In the genomic region with DNA sequence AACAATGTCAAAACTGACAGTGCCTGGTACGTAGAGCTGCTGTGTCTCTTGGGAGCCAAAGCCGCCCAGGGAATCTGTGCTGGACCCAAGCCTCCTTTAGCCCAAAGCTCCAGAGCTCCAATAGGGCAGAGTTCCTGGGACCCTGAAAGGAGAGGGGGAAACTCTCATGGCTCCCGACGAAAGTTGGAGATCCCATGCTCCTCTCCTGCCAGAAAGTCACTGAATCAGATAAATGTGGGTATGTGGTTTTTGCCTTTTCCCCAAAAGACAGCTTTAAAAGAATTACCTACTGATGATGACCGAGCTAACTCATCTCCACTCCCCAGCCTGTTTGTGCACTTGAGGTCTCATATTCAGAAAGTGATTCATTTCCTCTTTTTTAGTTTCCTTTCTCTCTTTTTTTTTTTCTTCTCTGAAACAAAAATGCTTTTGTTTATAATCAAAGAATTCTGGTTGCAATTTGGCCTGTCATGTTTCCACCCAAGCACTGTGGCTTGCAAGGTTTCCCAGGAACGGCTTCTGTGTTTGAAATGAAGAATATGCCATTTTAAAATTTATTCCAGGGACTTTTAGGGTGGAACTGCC, we compare ENCODE assay signal across 8 cellular contexts. TPM values are rescaled to one million over a fixed set of nuclear protein-coding genes. Genes with fewer than 3 reads are reported as not detected.
DNase-seq lines count a peak whose midpoint lies in the region; ATAC-seq and TF ChIP-seq lines count a peak whose summit lies in the region.

No MANE protein-coding gene starts in this region.

- TF ChIP-seq CTCF in mesothelial cell of epicardium (IDR thresholded peaks at IDR 0.05; ENCODE audit: unreplicated experiment): no peak

- H3K9me3 Mint-ChIP-seq in mesothelial cell of epicardium: peaks cover 3% of the 10 kb centered on the region

- DNase-seq in ELR (ENCODE audit: low read depth): peak; percentile 97
- DNase-seq in activated CD4-positive, alpha-beta T cell treated with anti-CD3 and anti-CD28 coated beads, Interleukin-2, amount 50 U/mL, for 48 hours: peak; percentile 20 to 34
- DNase-seq in mesothelial cell of epicardium (ENCODE audit: low spot score in 2 of 2, unreplicated experiment in 2 of 2): no peak
- no peak for DNase-seq in NCI-H146 (lab: John Stamatoyannopoulos, UW)
- DNase-seq in putamen (ENCODE audit: low spot score): no peak
- no peak for DNase-seq in SHP77 treated with DMSO at 0.1 percent for 48 hours (lab: John Stamatoyannopoulos, UW)

- H3K4me3 Mint-ChIP-seq in mesothelial cell of epicardium: no peak overlapping the region

- H3K4me1 Mint-ChIP-seq in mesothelial cell of epicardium: peaks cover 15% of the 10 kb centered on the region

- H3K36me3 Mint-ChIP-seq in mesothelial cell of epicardium: peaks cover 2% of the 10 kb centered on the region

- no peaks in the 10 kb centered on the region for H3K27me3 Mint-ChIP-seq in mesothelial cell of epicardium (ENCODE audit: low read depth)

- H3K27ac Mint-ChIP-seq in mesothelial cell of epicardium: peak overlapping the region; percentile 21

- ATAC-seq in GM21381 (IDR thresholded peaks at IDR 0.05; ENCODE audit: unreplicated experiment) (peak; percentile 82), HG03565 (IDR thresholded peaks at IDR 0.05; ENCODE audit: unreplicated experiment) (peak; percentile 84)

RNA-seq across cellular contexts. Expression of gene PMAIP1, which starts 14.1 kb away (rescaled TPM):
- total RNA-seq in mesothelial cell of epicardium: 7.6 to 10.9 TPM (median 9.9 TPM) in 3 replicates

Comparison
In these comparisons a context has a peak if more than half of its experiments do, and no peak if none do; other contexts are left out.
1. DNase-seq: peak in ELR (single experiment) and activated CD4-positive, alpha-beta T cell treated with anti-CD3 and anti-CD28 coated beads, Interleukin-2, amount 50 U/mL, for 48 hours (2 of 2); none in mesothelial cell of epicardium (0 of 2), NCI-H146 (single experiment), putamen (single experiment) and SHP77 treated with DMSO at 0.1 percent for 48 hours (single experiment).